ENCODE assay signal across 2 cellular contexts in genomic region chr2:190499976-190500588, GRCh38.
TF ChIP-seq lines count a peak whose summit lies in the region.

No MANE protein-coding gene starts in this region.

TF ChIP-seq in GM23338, 12 proteins besides CTCF, POLR2A, EP300 and RAD21 (continued from another document):
- TF ChIP-seq CREB1 (CRISPR knock-in tag; IDR thresholded peaks at IDR 0.05; ENCODE audit: low read depth), result no peak
- no peak for TF ChIP-seq EZH2phosphoT487 (IDR thresholded peaks at IDR 0.05; ENCODE audit: unreplicated experiment)
- TF ChIP-seq JUNB (IDR thresholded peaks at IDR 0.05; ENCODE audit: unreplicated experiment), result no peak
- TF ChIP-seq POLR2AphosphoS5 (IDR thresholded peaks at IDR 0.05; ENCODE audit: low read depth), result no peak
- TF ChIP-seq, protein P1, sequence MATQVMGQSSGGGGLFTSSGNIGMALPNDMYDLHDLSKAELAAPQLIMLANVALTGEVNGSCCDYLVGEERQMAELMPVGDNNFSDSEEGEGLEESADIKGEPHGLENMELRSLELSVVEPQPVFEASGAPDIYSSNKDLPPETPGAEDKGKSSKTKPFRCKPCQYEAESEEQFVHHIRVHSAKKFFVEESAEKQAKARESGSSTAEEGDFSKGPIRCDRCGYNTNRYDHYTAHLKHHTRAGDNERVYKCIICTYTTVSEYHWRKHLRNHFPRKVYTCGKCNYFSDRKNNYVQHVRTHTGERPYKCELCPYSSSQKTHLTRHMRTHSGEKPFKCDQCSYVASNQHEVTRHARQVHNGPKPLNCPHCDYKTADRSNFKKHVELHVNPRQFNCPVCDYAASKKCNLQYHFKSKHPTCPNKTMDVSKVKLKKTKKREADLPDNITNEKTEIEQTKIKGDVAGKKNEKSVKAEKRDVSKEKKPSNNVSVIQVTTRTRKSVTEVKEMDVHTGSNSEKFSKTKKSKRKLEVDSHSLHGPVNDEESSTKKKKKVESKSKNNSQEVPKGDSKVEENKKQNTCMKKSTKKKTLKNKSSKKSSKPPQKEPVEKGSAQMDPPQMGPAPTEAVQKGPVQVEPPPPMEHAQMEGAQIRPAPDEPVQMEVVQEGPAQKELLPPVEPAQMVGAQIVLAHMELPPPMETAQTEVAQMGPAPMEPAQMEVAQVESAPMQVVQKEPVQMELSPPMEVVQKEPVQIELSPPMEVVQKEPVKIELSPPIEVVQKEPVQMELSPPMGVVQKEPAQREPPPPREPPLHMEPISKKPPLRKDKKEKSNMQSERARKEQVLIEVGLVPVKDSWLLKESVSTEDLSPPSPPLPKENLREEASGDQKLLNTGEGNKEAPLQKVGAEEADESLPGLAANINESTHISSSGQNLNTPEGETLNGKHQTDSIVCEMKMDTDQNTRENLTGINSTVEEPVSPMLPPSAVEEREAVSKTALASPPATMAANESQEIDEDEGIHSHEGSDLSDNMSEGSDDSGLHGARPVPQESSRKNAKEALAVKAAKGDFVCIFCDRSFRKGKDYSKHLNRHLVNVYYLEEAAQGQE (IDR thresholded peaks at IDR 0.05; ENCODE audit: unreplicated experiment), result no peak
- no peak for TF ChIP-seq NANOG (IDR thresholded peaks at IDR 0.05; ENCODE audit: borderline replicate concordance)
- no peak for TF ChIP-seq ZNF331 (CRISPR knock-in tag; IDR thresholded peaks at IDR 0.05; ENCODE audit: low read depth)
- no peak for TF ChIP-seq EZH2 (IDR thresholded peaks at IDR 0.05; ENCODE audit: low read depth, unreplicated experiment)
- no peak for TF ChIP-seq STAT1 (IDR thresholded peaks at IDR 0.05; ENCODE audit: unreplicated experiment)

TF ChIP-seq in SK-N-SH, 30 proteins besides CTCF, POLR2A, EP300 and RAD21 (continued from another document):
- TF ChIP-seq, protein P2, sequence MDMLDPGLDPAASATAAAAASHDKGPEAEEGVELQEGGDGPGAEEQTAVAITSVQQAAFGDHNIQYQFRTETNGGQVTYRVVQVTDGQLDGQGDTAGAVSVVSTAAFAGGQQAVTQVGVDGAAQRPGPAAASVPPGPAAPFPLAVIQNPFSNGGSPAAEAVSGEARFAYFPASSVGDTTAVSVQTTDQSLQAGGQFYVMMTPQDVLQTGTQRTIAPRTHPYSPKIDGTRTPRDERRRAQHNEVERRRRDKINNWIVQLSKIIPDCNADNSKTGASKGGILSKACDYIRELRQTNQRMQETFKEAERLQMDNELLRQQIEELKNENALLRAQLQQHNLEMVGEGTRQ (IDR thresholded peaks at IDR 0.05; ENCODE audit: borderline replicate concordance, low read depth, low read length), result no peak
- TF ChIP-seq NRF1 (IDR thresholded peaks at IDR 0.05; ENCODE audit: low read depth, low read length), result no peak
- TF ChIP-seq SIN3A (IDR thresholded peaks at IDR 0.05; ENCODE audit: borderline replicate concordance, low read depth, low read length), result no peak
- no peak for TF ChIP-seq GABPA (IDR thresholded peaks at IDR 0.05; ENCODE audit: low read depth)
- TF ChIP-seq RXRA (IDR thresholded peaks at IDR 0.05; ENCODE audit: borderline replicate concordance, low read depth), result no peak
- TF ChIP-seq TAF1 (IDR thresholded peaks at IDR 0.05; ENCODE audit: borderline replicate concordance, low read depth, low read length), result no peak
- no peak for TF ChIP-seq TCF12 (IDR thresholded peaks at IDR 0.05)
- no peak for TF ChIP-seq JUND (IDR thresholded peaks at IDR 0.05)
- no peak for TF ChIP-seq YY1 (IDR thresholded peaks at IDR 0.05; ENCODE audit: low read depth)
